8 cellular contexts compared by ENCODE assay signal in genomic region chr9:17531642-17532254, GRCh38. TPM values are rescaled to one million over a fixed set of nuclear protein-coding genes. Genes with fewer than 3 reads are reported as not detected.
A peak's percentile ranks its signal among the peaks of the same experiment; 100 is the strongest.
DNase-seq lines count a peak whose midpoint lies in the region; ATAC-seq and TF ChIP-seq lines count a peak whose summit lies in the region.

No MANE protein-coding gene starts in this region.

- no peaks in the 10 kb centered on the region for H3K9me3 ChIP-seq in tibial nerve

- H3K27ac ChIP-seq in tibial nerve: no peak overlapping the region

- H3K4me1 ChIP-seq in tibial nerve: no peaks in the 10 kb centered on the region

- peak; percentile 83 for ATAC-seq in HG02623 (IDR thresholded peaks at IDR 0.05; ENCODE audit: unreplicated experiment)

- H3K27me3 ChIP-seq in tibial nerve: no peaks in the 10 kb centered on the region

- DNase-seq in AG09319 (ENCODE audit: extremely low read depth, low read depth) (peak; percentile 8), GM12864 (ENCODE audit: low read depth) (peak; percentile 4), NCI-H1105 (lab: John Stamatoyannopoulos, UW) (peak; percentile 32), amniotic stem cell (lab: John Stamatoyannopoulos, UW) (peak; percentile 39), inferior parietal cortex (ENCODE audit: extremely low spot score) (peak; percentile 68), tibial nerve (ENCODE audit: low spot score in 2 of 2) (peak; percentile 18 to 61)
- no peak for DNase-seq in activated effector memory CD4-positive, alpha-beta T cell treated with anti-CD3 and anti-CD28 coated beads, Interleukin-2, amount 50 U/mL, for 16 hours

- TF ChIP-seq CTCF in AG09319 (IDR thresholded peaks at IDR 0.05; ENCODE audit: low read depth, low read length) (peak; percentile 68), GM12864 (IDR thresholded peaks at IDR 0.05; ENCODE audit: low read depth, low read length, missing control alignments) (peak; percentile 53), tibial nerve (IDR thresholded peaks at IDR 0.05) (peak; percentile 56 to 65 (median 60))

- no peaks in the 10 kb centered on the region for H3K36me3 ChIP-seq in tibial nerve

- 41 to 44% methylated on average over 10 of the region's 10 CpGs for WGBS in tibial nerve, 2 donors

- no peak for TF ChIP-seq EP300 in tibial nerve (IDR thresholded peaks at IDR 0.05)

- no peak for TF ChIP-seq POLR2A in tibial nerve (IDR thresholded peaks at IDR 0.05)

- H3K4me3 ChIP-seq in GM12864 (ENCODE audit: low read depth, low read length) (no peak overlapping the region), tibial nerve (no peak overlapping the region)

RNA-seq across cellular contexts. Expression of gene SH3GL2, which starts 47.1 kb away (rescaled TPM):
- not detected for total RNA-seq in tibial nerve
